22 cellular contexts compared by ENCODE assay signal in genomic region chr1:152165291-152166077, GRCh38. TPM values are rescaled to one million over a fixed set of nuclear protein-coding genes. Genes with fewer than 3 reads are reported as not detected.
A peak's percentile ranks its signal among the peaks of the same experiment; 100 is the strongest.
DNase-seq lines count a peak whose midpoint lies in the region; ATAC-seq, FAIRE-seq and TF ChIP-seq lines count a peak whose summit lies in the region.
"Had no signal": no experiment of that assay in that cellular context is flagged by ENCODE, and none has a peak within 500 bp of the region (broad histone marks: within the 10 kb centered on the region; RNA-seq: fewer than 3 reads in every experiment).

No MANE protein-coding gene starts in this region.

- H3K27ac Mint-ChIP-seq in activated T-helper 17 cell treated with anti-CD3 and anti-CD28 coated beads, Interleukin-2, amount 50 U/mL, for 72 hours = peak overlapping the region; percentile 18
- H3K27ac Mint-ChIP-seq in progenitor cell of endocrine pancreas = no peak overlapping the region
- H3K27ac Mint-ChIP-seq: effector memory CD8-positive, alpha-beta T cell; natural killer cell treated with Interleukin-12 subunit alpha and Interleukin-12 subunit beta and Interleukin-15 and Interleukin-18, amount 100 ng/mL, for 72 hours had no signal

- ATAC-seq in A549 = no peak
- ATAC-seq in activated T-helper 17 cell treated with anti-CD3 and anti-CD28 coated beads, Interleukin-2, amount 50 U/mL, for 72 hours (replicated peaks) = peak; percentile 23
- no peak for ATAC-seq in HG03565 (IDR thresholded peaks at IDR 0.05; ENCODE audit: unreplicated experiment)
- ATAC-seq: effector memory CD8-positive, alpha-beta T cell; natural killer cell treated with Interleukin-12 subunit alpha and Interleukin-12 subunit beta and Interleukin-15 and Interleukin-18, amount 100 ng/mL, for 72 hours had no signal

- H3K36me3 Mint-ChIP-seq in activated T-helper 17 cell treated with anti-CD3 and anti-CD28 coated beads, Interleukin-2, amount 50 U/mL, for 72 hours (ENCODE audit: low read depth) = no peaks in the 10 kb centered on the region
- H3K36me3 Mint-ChIP-seq in progenitor cell of endocrine pancreas (ENCODE audit: insufficient read depth) = no peaks in the 10 kb centered on the region
- H3K36me3 Mint-ChIP-seq: natural killer cell treated with Interleukin-12 subunit alpha and Interleukin-12 subunit beta and Interleukin-15 and Interleukin-18, amount 100 ng/mL, for 72 hours had no signal

- H3K27ac ChIP-seq in A549 (peak overlapping the region in 1 of 2 experiments; percentile 84; a peak in 4 of 6 replicates), substantia nigra (ENCODE audit: low read depth, low read length, poor library complexity, severe bottlenecking) (no peak overlapping the region)
- H3K27ac ChIP-seq: hepatocyte, HL-60, prostate gland, vagina had no signal

- no peak for DNase-seq in A549 (ENCODE audit: low read depth in 1 of 2, low spot score in 1 of 2)
- peak; percentile 71 for DNase-seq in CD1c-positive myeloid dendritic cell (ENCODE audit: extremely low spot score)
- DNase-seq in NB4 (ENCODE audit: low read depth) = peak; percentile 13
- DNase-seq in substantia nigra (lab: John Stamatoyannopoulos, UW) = no peak
- no peak for DNase-seq in NCI-H2081 (lab: John Stamatoyannopoulos, UW)
- no peak for DNase-seq in progenitor cell of endocrine pancreas (ENCODE audit: low spot score, unreplicated experiment)
- DNase-seq: amniotic stem cell; effector memory CD8-positive, alpha-beta T cell; IMR-90; mesenchymal stem cell; stimulated activated CD4-positive, alpha-beta T cell treated with anti-CD3 and anti-CD28 coated beads, Interleukin-2, amount 100 ng/mL, for 48 hours had no signal

- FAIRE-seq in A549 (lab: Jason Lieb, UNC) = peak; percentile 77
- FAIRE-seq: islet of Langerhans had no signal

- H3K4me1 Mint-ChIP-seq in activated T-helper 17 cell treated with anti-CD3 and anti-CD28 coated beads, Interleukin-2, amount 50 U/mL, for 72 hours = peaks cover 7% of the 10 kb centered on the region
- H3K4me1 Mint-ChIP-seq in progenitor cell of endocrine pancreas (ENCODE audit: low read depth) = no peaks in the 10 kb centered on the region

- no peak for TF ChIP-seq RAD21 in A549 (conservative IDR thresholded peaks at IDR 0.05 in 1 of 2, IDR thresholded peaks at IDR 0.05 in 1 of 2)

- H3K9me3 Mint-ChIP-seq in activated T-helper 17 cell treated with anti-CD3 and anti-CD28 coated beads, Interleukin-2, amount 50 U/mL, for 72 hours = no peaks in the 10 kb centered on the region
- peaks cover 20% of the 10 kb centered on the region for H3K9me3 Mint-ChIP-seq in progenitor cell of endocrine pancreas (ENCODE audit: low read depth)
- H3K9me3 Mint-ChIP-seq: effector memory CD8-positive, alpha-beta T cell; natural killer cell treated with Interleukin-12 subunit alpha and Interleukin-12 subunit beta and Interleukin-15 and Interleukin-18, amount 100 ng/mL, for 72 hours had no signal

- H3K4me3 ChIP-seq in A549 (no peak overlapping the region), NB4 (ENCODE audit: low read depth, low read length) (no peak overlapping the region)
- H3K4me3 ChIP-seq: HAP-1, hepatocyte, prostate gland, skin epidermis, vagina had no signal

- TF ChIP-seq POLR2A in A549 (IDR thresholded peaks at IDR 0.05; ENCODE audit: low read length) = no peak
- TF ChIP-seq POLR2A in NB4 (IDR thresholded peaks at IDR 0.05; ENCODE audit: extremely low read depth, insufficient read length) = no peak

- peaks cover 4% of the 10 kb centered on the region for H3K27me3 Mint-ChIP-seq in activated T-helper 17 cell treated with anti-CD3 and anti-CD28 coated beads, Interleukin-2, amount 50 U/mL, for 72 hours
- no peaks in the 10 kb centered on the region for H3K27me3 Mint-ChIP-seq in progenitor cell of endocrine pancreas

- TF ChIP-seq CTCF in A549 (IDR thresholded peaks at IDR 0.05) (no peak), NB4 (IDR thresholded peaks at IDR 0.05; ENCODE audit: low read depth, low read length) (no peak), progenitor cell of endocrine pancreas (IDR thresholded peaks at IDR 0.05; ENCODE audit: unreplicated experiment) (no peak)

- H3K4me1 ChIP-seq in A549 = peaks cover 48% of the 10 kb centered on the region
- H3K4me1 ChIP-seq: HAP-1, prostate gland had no signal

- no peak for TF ChIP-seq EP300 in A549 (IDR thresholded peaks at IDR 0.05)

- WGBS in A549 (ENCODE audit: missing lambda C conversion rate) = 73% methylated on average over 4 of the region's 4 CpGs

- H3K4me2 ChIP-seq in A549 = no peak overlapping the region
- H3K4me2 ChIP-seq: hepatocyte had no signal

- POLR2A ChIA-PET in A549 (lab: Yijun Ruan, JAX) = no interaction called here

- CTCF ChIA-PET in A549 (lab: Yijun Ruan, JAX) = interaction anchor here (1.0 to 17.5 kb wide), 4 partner anchors 19 to 57 kb away, joined by 3 to 291 read pairs (median 9); no protein-coding TSS in a partner anchor

- H3K4me3 Mint-ChIP-seq in activated T-helper 17 cell treated with anti-CD3 and anti-CD28 coated beads, Interleukin-2, amount 50 U/mL, for 72 hours = no peak overlapping the region
- no peak overlapping the region for H3K4me3 Mint-ChIP-seq in progenitor cell of endocrine pancreas (ENCODE audit: low read depth)
- H3K4me3 Mint-ChIP-seq: effector memory CD8-positive, alpha-beta T cell; natural killer cell treated with Interleukin-12 subunit alpha and Interleukin-12 subunit beta and Interleukin-15 and Interleukin-18, amount 100 ng/mL, for 72 hours had no signal

- H3K9me3 ChIP-seq in A549 = no peaks in the 10 kb centered on the region
- H3K9me3 ChIP-seq: Caco-2, HAP-1, prostate gland, vagina had no signal

TF ChIP-seq in A549, 52 proteins besides CTCF, POLR2A, EP300 and RAD21 (continues in another document):
- TF ChIP-seq MYC (IDR thresholded peaks at IDR 0.05; ENCODE audit: borderline replicate concordance, low read length) (no peak), REST (IDR thresholded peaks at IDR 0.05) (no peak), NR3C1 (IDR thresholded peaks at IDR 0.05) (no peak), SMC3 (IDR thresholded peaks at IDR 0.05) (no peak), EHMT2 (IDR thresholded peaks at IDR 0.05; ENCODE audit: low read depth) (no peak), E2F6 (IDR thresholded peaks at IDR 0.05; ENCODE audit: borderline replicate concordance, low read depth) (no peak), HDAC2 (IDR thresholded peaks at IDR 0.05) (no peak)

RNA-seq across cellular contexts. Expression of gene RPTN, which starts 6.5 kb away (rescaled TPM):
- polyA plus RNA-seq in A549 (2011; rRNA removed) (0.03 TPM in 1 of 2 replicates, not detected in the other), A549 (2017; fragmentation: RNase III; extraction: RNeasy Plus Mini Kit Qiagen cat#74134 plus additional on column Dnase treatment) (not detected in 3 replicates)
- not detected in 2 replicates for polyA plus RNA-seq in A549 (2012; cell fraction: cytosol; rRNA removed)
- polyA plus RNA-seq in A549 (2012; cell fraction: nucleus; rRNA removed) = not detected in 2 replicates
- not detected in 2 replicates for polyA minus RNA-seq in A549 (2011; rRNA and poly(A)+ RNA removed)
- not detected for total RNA-seq in activated T-helper 17 cell treated with anti-CD3 and anti-CD28 coated beads, Interleukin-2, amount 50 U/mL, for 72 hours
- total RNA-seq in progenitor cell of endocrine pancreas = not detected in 2 replicates
- total RNA-seq: Caco-2; hepatocyte; IMR-90; natural killer cell treated with Interleukin-12 subunit alpha and Interleukin-12 subunit beta and Interleukin-15 and Interleukin-18, amount 100 ng/mL, for 72 hours; prostate gland had no signal
- polyA plus RNA-seq: hepatocyte, IMR-90 had no signal

RNA-seq across cellular contexts. Expression of gene TCHH, which starts 50.2 kb away (rescaled TPM):
- polyA plus RNA-seq in A549 (2011; rRNA removed) (0.07 and 0.08 TPM in 2 replicates), A549 (2017; fragmentation: RNase III; extraction: RNeasy Plus Mini Kit Qiagen cat#74134 plus additional on column Dnase treatment) (0.07 to 0.11 TPM (median 0.09 TPM) in 3 replicates)
- under 0.01 and 0.01 TPM in 2 replicates for polyA plus RNA-seq in A549 (2012; cell fraction: cytosol; rRNA removed)
- polyA plus RNA-seq in A549 (2012; cell fraction: nucleus; rRNA removed) = 0.02 and 0.05 TPM in 2 replicates
- polyA minus RNA-seq in A549 (2011; rRNA and poly(A)+ RNA removed) = 0.04 TPM in 1 of 2 replicates, not detected in the other
- total RNA-seq in activated T-helper 17 cell treated with anti-CD3 and anti-CD28 coated beads, Interleukin-2, amount 50 U/mL, for 72 hours = under 1 TPM; 0.03 to 0.11 TPM
- total RNA-seq in progenitor cell of endocrine pancreas = not detected in 2 replicates
- total RNA-seq: hepatocyte, IMR-90 had no signal
- polyA plus RNA-seq: hepatocyte, IMR-90 had no signal

RNA-seq across cellular contexts. Expression of gene HRNR, which starts 58.5 kb away (rescaled TPM):
- polyA plus RNA-seq in A549 (2011; rRNA removed) (not detected in 2 replicates), A549 (2017; fragmentation: RNase III; extraction: RNeasy Plus Mini Kit Qiagen cat#74134 plus additional on column Dnase treatment) (not detected in 3 replicates)
- polyA plus RNA-seq in A549 (2012; cell fraction: cytosol; rRNA removed) = under 0.01 TPM in 1 of 2 replicates, not detected in the other
- polyA plus RNA-seq in A549 (2012; cell fraction: nucleus; rRNA removed) = 0.01 TPM in 1 of 2 replicates, not detected in the other
- 0.04 and 0.05 TPM in 2 replicates for polyA minus RNA-seq in A549 (2011; rRNA and poly(A)+ RNA removed)
- not detected for total RNA-seq in activated T-helper 17 cell treated with anti-CD3 and anti-CD28 coated beads, Interleukin-2, amount 50 U/mL, for 72 hours
- not detected in 2 replicates for total RNA-seq in progenitor cell of endocrine pancreas
- total RNA-seq: Caco-2; hepatocyte; IMR-90; natural killer cell treated with Interleukin-12 subunit alpha and Interleukin-12 subunit beta and Interleukin-15 and Interleukin-18, amount 100 ng/mL, for 72 hours; vagina had no signal
- polyA plus RNA-seq: hepatocyte had no signal

Comparison
In these comparisons a context has a peak if more than half of its experiments do, and no peak if none do; other contexts are left out.
1. DNase-seq: peak in CD1c-positive myeloid dendritic cell (single experiment) and NB4 (single experiment); none in A549 (0 of 2), substantia nigra (0 of 49), NCI-H2081 (0 of 2) and progenitor cell of endocrine pancreas (single experiment).